Comparison of ENCODE assay signal across 17 cellular contexts in the genomic region with DNA sequence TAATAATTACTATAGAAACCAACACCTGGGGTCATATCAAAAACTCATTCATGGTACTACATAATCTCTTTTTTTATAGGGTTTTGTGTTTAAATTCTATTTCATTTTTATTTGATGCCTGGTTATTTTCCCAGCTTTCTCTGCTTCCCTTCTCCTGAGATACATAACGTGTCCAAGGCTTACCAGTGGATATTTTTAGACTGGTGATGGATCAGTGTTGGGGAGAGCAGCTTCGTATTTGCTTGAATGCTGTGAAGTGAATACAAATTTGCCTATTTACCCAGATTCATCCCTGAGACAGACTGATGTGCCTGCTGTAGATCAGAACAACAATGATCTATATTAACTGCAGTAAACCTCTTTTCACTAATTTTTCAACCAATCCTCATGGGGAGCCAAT. TPM values are rescaled to one million over a fixed set of nuclear protein-coding genes. Genes with fewer than 3 reads are reported as not detected.
DNase-seq lines count a peak whose midpoint lies in the region; ATAC-seq and TF ChIP-seq lines count a peak whose summit lies in the region.
"Had no signal": no experiment of that assay in that cellular context is flagged by ENCODE, and none has a peak within 500 bp of the region (broad histone marks: within the 10 kb centered on the region; RNA-seq: fewer than 3 reads in every experiment).

No MANE protein-coding gene starts in this region.

- DNase-seq in activated naive CD4-positive, alpha-beta T cell treated with anti-CD3 and anti-CD28 coated beads, Interleukin-2, amount 10 ng/mL, durations not matched to agents 7 days and 5 days = no peak
- DNase-seq in activated naive CD4-positive, alpha-beta T cell treated with Interleukin-2 at 50 U/mL for 16 hours = no peak
- no peak for DNase-seq in dorsolateral prefrontal cortex
- DNase-seq in superior temporal gyrus (ENCODE audit: extremely low spot score) = peak; percentile 24
- no peak for DNase-seq in immature natural killer cell
- DNase-seq: Caco-2, DMS153, KG1, NCI-H146, NCI-H510A treated with DMSO at 0.1 percent for 48 hours, NCI-H82 had no signal

- H3K4me1 Mint-ChIP-seq in activated naive CD4-positive, alpha-beta T cell treated with anti-CD3 and anti-CD28 coated beads, Interleukin-2, amount 10 ng/mL, durations not matched to agents 7 days and 5 days = peaks cover 77% of the 10 kb centered on the region
- H3K4me1 Mint-ChIP-seq in immature natural killer cell = peaks cover 38% of the 10 kb centered on the region in 2 donors

- H3K9me3 ChIP-seq in KOPT-K1 (ENCODE audit: insufficient read depth, low read length, poor library complexity, severe bottlenecking) = no peaks in the 10 kb centered on the region
- H3K9me3 ChIP-seq: Caco-2 had no signal

- H3K36me3 ChIP-seq in KOPT-K1 (ENCODE audit: insufficient read depth, low read length) = no peaks in the 10 kb centered on the region

- H3K36me3 Mint-ChIP-seq in activated naive CD4-positive, alpha-beta T cell treated with anti-CD3 and anti-CD28 coated beads, Interleukin-2, amount 10 ng/mL, durations not matched to agents 7 days and 5 days = peaks cover 50% of the 10 kb centered on the region
- H3K36me3 Mint-ChIP-seq in immature natural killer cell = no peaks in the 10 kb centered on the region
- H3K36me3 Mint-ChIP-seq: CD14-positive monocyte had no signal

- no peaks in the 10 kb centered on the region for H3K27me3 ChIP-seq in dorsolateral prefrontal cortex

- H3K27ac Mint-ChIP-seq in activated naive CD4-positive, alpha-beta T cell treated with anti-CD3 and anti-CD28 coated beads, Interleukin-2, amount 10 ng/mL, durations not matched to agents 7 days and 5 days = peak overlapping the region; percentile 62
- H3K27ac Mint-ChIP-seq in immature natural killer cell = no peak overlapping the region
- H3K27ac Mint-ChIP-seq: CD14-positive monocyte had no signal

- intact Hi-C loops in dorsolateral prefrontal cortex (cut with DNase I) = loop anchor here (5.0 kb wide), 3 partner anchors 47 to 93 kb away; no protein-coding TSS in a partner anchor

- no peaks in the 10 kb centered on the region for H3K27me3 Mint-ChIP-seq in activated naive CD4-positive, alpha-beta T cell treated with anti-CD3 and anti-CD28 coated beads, Interleukin-2, amount 10 ng/mL, durations not matched to agents 7 days and 5 days
- peaks cover 0 to 3% (median 2%) of the 10 kb centered on the region in 3 donors for H3K27me3 Mint-ChIP-seq in immature natural killer cell (ENCODE audit: low read depth in 3 of 3)

- CTCF ChIA-PET in activated naive CD4-positive, alpha-beta T cell treated with anti-CD3 and anti-CD28 coated beads, Interleukin-2, amount 10 ng/mL, durations not matched to agents 7 days and 5 days (lab: Charles Lee) = interaction anchor here (0.8 to 8.0 kb wide), 3 partner anchors 18 to 95 kb away, joined by 3 to 125 read pairs (median 9); no protein-coding TSS in a partner anchor

- H3K4me3 ChIP-seq in dorsolateral prefrontal cortex = no peak overlapping the region

- no peak overlapping the region for H3K4me3 Mint-ChIP-seq in activated naive CD4-positive, alpha-beta T cell treated with anti-CD3 and anti-CD28 coated beads, Interleukin-2, amount 10 ng/mL, durations not matched to agents 7 days and 5 days
- H3K4me3 Mint-ChIP-seq in immature natural killer cell = no peak overlapping the region
- H3K4me3 Mint-ChIP-seq: CD14-positive monocyte had no signal

- H3K9me3 Mint-ChIP-seq in activated naive CD4-positive, alpha-beta T cell treated with anti-CD3 and anti-CD28 coated beads, Interleukin-2, amount 10 ng/mL, durations not matched to agents 7 days and 5 days = no peaks in the 10 kb centered on the region
- H3K9me3 Mint-ChIP-seq in immature natural killer cell = no peaks in the 10 kb centered on the region
- H3K9me3 Mint-ChIP-seq: CD14-positive monocyte had no signal

- ATAC-seq in GM19397 (IDR thresholded peaks at IDR 0.05; ENCODE audit: unreplicated experiment) = no peak
- ATAC-seq: HepG2 had no signal

- H3K27ac ChIP-seq in KOPT-K1 (ENCODE audit: low read depth, low read length, poor library complexity, severe bottlenecking) = peak overlapping the region; percentile 3
- H3K27ac ChIP-seq in dorsolateral prefrontal cortex = peak overlapping the region in 42 of 59 donors; percentile 1 to 82 (median 33)

- no peak for TF ChIP-seq CTCF in dorsolateral prefrontal cortex (IDR thresholded peaks at IDR 0.05 in 54 of 56, conservative IDR thresholded peaks at IDR 0.05 in 2 of 56; ENCODE audit: low read depth in 1 of 56, partially characterized antibody in 56 of 56)

RNA-seq across cellular contexts. Expression of a gene that starts 43.2 kb away (rescaled TPM):
- 10 to 100 TPM in 5 of 120 experiments, 1 to 10 TPM in 102, under 1 TPM in 13; 0.39 to 24.1 (median 2.3) TPM for total RNA-seq in dorsolateral prefrontal cortex
- not detected for polyA plus RNA-seq in immature natural killer cell
- total RNA-seq: H4, M059J had no signal
- polyA plus RNA-seq: CD14-positive monocyte had no signal

RNA-seq across cellular contexts. Expression of a gene that starts 56.0 kb away (rescaled TPM):
- 100 to 1,000 TPM in 116 of 120 experiments, 10 to 100 TPM in 4; 66.1 to 191 (median 137) TPM for total RNA-seq in dorsolateral prefrontal cortex
- 1 to 10 TPM in 2 of 3 donors, under 1 TPM in 1; 0.69 to 3.0 (median 1.2) TPM for polyA plus RNA-seq in immature natural killer cell
- polyA plus RNA-seq: CD14-positive monocyte had no signal
